ENCODE assay signal across 24 cellular contexts in genomic region chr4:45292844-45293243, GRCh38.
DNase-seq lines count a peak whose midpoint lies in the region; ATAC-seq, FAIRE-seq and TF ChIP-seq lines count a peak whose summit lies in the region.
"Had no signal": no experiment of that assay in that cellular context is flagged by ENCODE, and none has a peak within 500 bp of the region (broad histone marks: within the 10 kb centered on the region; RNA-seq: fewer than 3 reads in every experiment).

No MANE protein-coding gene starts in this region.

- 85 to 97% (median 89%) methylated on average over 4 of the region's 4 CpGs for WGBS in small intestine, 3 donors

- H3K27ac Mint-ChIP-seq in chondrocyte (ENCODE audit: unreplicated experiment) (no peak overlapping the region), neural progenitor cell (peak overlapping the region; percentile 72)
- H3K27ac Mint-ChIP-seq in stimulated activated effector memory CD8-positive, alpha-beta T cell treated with anti-CD3 and anti-CD28 coated beads, Interleukin-12 subunit alpha, Interleukin-12 subunit beta, amount 100 ng/mL, for 72 hours, result no peak overlapping the region
- H3K27ac Mint-ChIP-seq: CD14-positive monocyte; CD4-positive, alpha-beta memory T cell; GM23338; HFFc6 had no signal

- H3K4me2 ChIP-seq in neural progenitor cell, result no peak overlapping the region
- H3K4me2 ChIP-seq: A549; BLaER1 treated with 17β-estradiol and CSF1 and Interleukin-3, amounts not matched to agents 10 nM and 100 nM; GM23338 had no signal

- H3K4me1 Mint-ChIP-seq in chondrocyte (ENCODE audit: low read depth), result no peaks in the 10 kb centered on the region
- H3K4me1 Mint-ChIP-seq in neural progenitor cell, result no peaks in the 10 kb centered on the region
- H3K4me1 Mint-ChIP-seq in stimulated activated effector memory CD8-positive, alpha-beta T cell treated with anti-CD3 and anti-CD28 coated beads, Interleukin-12 subunit alpha, Interleukin-12 subunit beta, amount 100 ng/mL, for 72 hours, result no peaks in the 10 kb centered on the region
- H3K4me1 Mint-ChIP-seq: CD14-positive monocyte; CD4-positive, alpha-beta memory T cell; GM23338; H9 had no signal

- DNase-seq in chondrocyte (ENCODE audit: low spot score), result peak; percentile 36
- DNase-seq in neural progenitor cell (ENCODE audit: low spot score), result no peak
- DNase-seq in stimulated activated effector memory CD8-positive, alpha-beta T cell treated with anti-CD3 and anti-CD28 coated beads, Interleukin-12 subunit alpha, Interleukin-12 subunit beta, amount 100 ng/mL, for 72 hours (ENCODE audit: low spot score in 2 of 2), result no peak
- DNase-seq in upper lobe of right lung, result peak; percentile 59
- DNase-seq in small intestine, result no peak
- no peak for DNase-seq in CD1c-positive myeloid dendritic cell (ENCODE audit: extremely low spot score)
- DNase-seq in foreskin keratinocyte, result no peak
- DNase-seq: 8988T; ACHN; AML-193; BE2C; Caco-2; CD4-positive, alpha-beta memory T cell; DMS79; EL; GDM1; H9; HFFc6 had no signal

- no peaks in the 10 kb centered on the region for H4K20me1 ChIP-seq in neural progenitor cell (ENCODE audit: low read depth)
- H4K20me1 ChIP-seq: BLaER1 treated with 17β-estradiol and CSF1 and Interleukin-3, amounts not matched to agents 10 nM and 100 nM had no signal

- peak; percentile 21 for ATAC-seq in stimulated activated effector memory CD8-positive, alpha-beta T cell treated with anti-CD3 and anti-CD28 coated beads, Interleukin-12 subunit alpha, Interleukin-12 subunit beta, amount 100 ng/mL, for 72 hours
- ATAC-seq in upper lobe of right lung (peak; percentile 34), foreskin keratinocyte (no peak)
- ATAC-seq: A549, GM12878, GM23338 had no signal

- no peak overlapping the region for H3K4me3 ChIP-seq in neural progenitor cell
- H3K4me3 ChIP-seq in upper lobe of right lung, result no peak overlapping the region
- no peak overlapping the region for H3K4me3 ChIP-seq in small intestine (ENCODE audit: low read depth in 1 of 2, low read length in 2 of 2)
- H3K4me3 ChIP-seq: A549; BLaER1 treated with 17β-estradiol and CSF1 and Interleukin-3, amounts not matched to agents 10 nM and 100 nM; GM12878; GM23338 had no signal

- no peak overlapping the region for H3K27ac ChIP-seq in neural progenitor cell
- no peak overlapping the region for H3K27ac ChIP-seq in upper lobe of right lung
- H3K27ac ChIP-seq in small intestine (ENCODE audit: low read depth in 1 of 2, low read length in 1 of 2), result no peak overlapping the region
- H3K27ac ChIP-seq in foreskin keratinocyte, result no peak overlapping the region
- H3K27ac ChIP-seq: A549; BLaER1 treated with 17β-estradiol and CSF1 and Interleukin-3, amounts not matched to agents 10 nM and 100 nM had no signal

- no peaks in the 10 kb centered on the region for H3K36me3 ChIP-seq in neural progenitor cell
- H3K36me3 ChIP-seq in upper lobe of right lung, result no peaks in the 10 kb centered on the region
- H3K36me3 ChIP-seq in small intestine (ENCODE audit: control insufficient read depth in 2 of 2, insufficient read depth in 2 of 2, low read length in 2 of 2), result no peaks in the 10 kb centered on the region
- H3K36me3 ChIP-seq: BE2C; BLaER1 treated with 17β-estradiol and CSF1 and Interleukin-3, amounts not matched to agents 10 nM and 100 nM had no signal

- H3K27me3 Mint-ChIP-seq in chondrocyte (ENCODE audit: low read depth) (no peaks in the 10 kb centered on the region), neural progenitor cell (ENCODE audit: insufficient read depth, low read depth) (no peaks in the 10 kb centered on the region)
- H3K27me3 Mint-ChIP-seq: CD4-positive, alpha-beta memory T cell had no signal

- no peaks in the 10 kb centered on the region for H3K9me3 ChIP-seq in neural progenitor cell (ENCODE audit: low read depth)
- H3K9me3 ChIP-seq in upper lobe of right lung, result no peaks in the 10 kb centered on the region
- H3K9me3 ChIP-seq in small intestine (ENCODE audit: control insufficient read depth, low read depth), result no peaks in the 10 kb centered on the region
- H3K9me3 ChIP-seq: A549, BE2C, Caco-2 had no signal

- no peaks in the 10 kb centered on the region for H3F3A ChIP-seq in neural progenitor cell (ENCODE audit: low read depth)

- H3K27me3 ChIP-seq in neural progenitor cell (no peaks in the 10 kb centered on the region), upper lobe of right lung (no peaks in the 10 kb centered on the region), small intestine (ENCODE audit: control insufficient read depth in 2 of 2, insufficient read depth in 2 of 2, low read length in 2 of 2) (no peaks in the 10 kb centered on the region), foreskin keratinocyte (no peaks in the 10 kb centered on the region)
- H3K27me3 ChIP-seq: BE2C; BLaER1 treated with 17β-estradiol and CSF1 and Interleukin-3, amounts not matched to agents 10 nM and 100 nM had no signal

- FAIRE-seq in small intestine (lab: Jason Lieb, UNC), result no peak
- FAIRE-seq: A549, GM12878, GM19239 had no signal

- H3K4me1 ChIP-seq in neural progenitor cell (peaks cover 7% of the 10 kb centered on the region), upper lobe of right lung (no peaks in the 10 kb centered on the region), small intestine (ENCODE audit: control insufficient read depth in 2 of 2, insufficient read depth in 1 of 2, low read depth in 1 of 2, low read length in 1 of 2) (no peaks in the 10 kb centered on the region), foreskin keratinocyte (no peaks in the 10 kb centered on the region)
- H3K4me1 ChIP-seq: A549; BE2C; BLaER1 treated with 17β-estradiol and CSF1 and Interleukin-3, amounts not matched to agents 10 nM and 100 nM; Caco-2 had no signal

- no peak overlapping the region for H2AFZ ChIP-seq in neural progenitor cell (replicated peaks)
- H2AFZ ChIP-seq: GM23338 had no signal

- no peaks in the 10 kb centered on the region for H3K79me2 ChIP-seq in neural progenitor cell (ENCODE audit: low read depth)

- TF ChIP-seq CTCF in chondrocyte (IDR thresholded peaks at IDR 0.05) (no peak), neural progenitor cell (IDR thresholded peaks at IDR 0.05) (no peak), upper lobe of right lung (IDR thresholded peaks at IDR 0.05) (no peak), foreskin keratinocyte (conservative IDR thresholded peaks at IDR 0.05) (no peak)

- H3K9ac ChIP-seq in neural progenitor cell, result no peak overlapping the region
- H3K9ac ChIP-seq: BLaER1 treated with 17β-estradiol and CSF1 and Interleukin-3, amounts not matched to agents 10 nM and 100 nM had no signal

- H3K36me3 Mint-ChIP-seq in chondrocyte (ENCODE audit: low read depth) (no peaks in the 10 kb centered on the region), neural progenitor cell (no peaks in the 10 kb centered on the region)
- H3K36me3 Mint-ChIP-seq in stimulated activated effector memory CD8-positive, alpha-beta T cell treated with anti-CD3 and anti-CD28 coated beads, Interleukin-12 subunit alpha, Interleukin-12 subunit beta, amount 100 ng/mL, for 72 hours, result no peaks in the 10 kb centered on the region
- H3K36me3 Mint-ChIP-seq: CD14-positive monocyte; CD4-positive, alpha-beta memory T cell had no signal

- intact Hi-C loops in upper lobe of right lung (cut with DNase I), result no loop called here

- H3K4me3 Mint-ChIP-seq in chondrocyte (ENCODE audit: unreplicated experiment), result no peak overlapping the region
- H3K4me3 Mint-ChIP-seq in neural progenitor cell, result no peak overlapping the region
- no peak overlapping the region for H3K4me3 Mint-ChIP-seq in stimulated activated effector memory CD8-positive, alpha-beta T cell treated with anti-CD3 and anti-CD28 coated beads, Interleukin-12 subunit alpha, Interleukin-12 subunit beta, amount 100 ng/mL, for 72 hours
- H3K4me3 Mint-ChIP-seq: CD14-positive monocyte; CD4-positive, alpha-beta memory T cell; GM23338; H9; HFFc6 had no signal

- peaks cover 27% of the 10 kb centered on the region for H3K9me3 Mint-ChIP-seq in chondrocyte (ENCODE audit: low read depth)
- H3K9me3 Mint-ChIP-seq in neural progenitor cell, result peaks cover 3% of the 10 kb centered on the region
- peaks cover 23% of the 10 kb centered on the region for H3K9me3 Mint-ChIP-seq in stimulated activated effector memory CD8-positive, alpha-beta T cell treated with anti-CD3 and anti-CD28 coated beads, Interleukin-12 subunit alpha, Interleukin-12 subunit beta, amount 100 ng/mL, for 72 hours

Comparison
In these comparisons a context has a peak if more than half of its experiments do, and no peak if none do; other contexts are left out.
1. DNase-seq: peak in chondrocyte (single experiment) and upper lobe of right lung (single experiment); none in neural progenitor cell (single experiment), stimulated activated effector memory CD8-positive, alpha-beta T cell treated with anti-CD3 and anti-CD28 coated beads, Interleukin-12 subunit alpha, Interleukin-12 subunit beta, amount 100 ng/mL, for 72 hours (0 of 2), small intestine (single experiment), CD1c-positive myeloid dendritic cell (single experiment) and foreskin keratinocyte (0 of 2).